Comparison of ENCODE assay signal across 27 cellular contexts in the genomic region with DNA sequence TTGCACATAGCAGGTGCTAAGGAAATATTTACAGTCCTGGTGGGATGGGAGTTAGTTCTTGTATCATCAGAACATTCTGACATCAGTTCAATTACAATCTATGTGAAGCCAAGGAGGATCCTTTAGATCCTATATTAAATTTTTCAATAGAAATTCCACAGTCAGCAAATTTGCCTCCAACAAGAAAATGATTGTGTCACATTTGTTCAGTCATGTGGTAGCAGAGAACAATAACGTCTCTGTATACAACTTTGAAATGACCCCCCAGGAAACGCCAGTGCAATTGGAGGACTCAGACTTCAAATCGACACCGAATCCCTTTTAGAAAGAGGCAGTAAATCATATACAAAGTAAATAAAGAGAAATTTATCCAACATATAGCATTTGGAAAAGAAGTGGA.
DNase-seq lines count a peak whose midpoint lies in the region; ATAC-seq, FAIRE-seq and TF ChIP-seq lines count a peak whose summit lies in the region.
"Had no signal": no experiment of that assay in that cellular context is flagged by ENCODE, and none has a peak within 500 bp of the region (broad histone marks: within the 10 kb centered on the region; RNA-seq: fewer than 3 reads in every experiment).

No MANE protein-coding gene starts in this region.

- no peaks in the 10 kb centered on the region for H3K79me1 ChIP-seq in H1 (ENCODE audit: low read depth, low read length)

- H4K5ac ChIP-seq in H1 (ENCODE audit: insufficient read length, low read depth, low read length), result no peak overlapping the region

- no peak overlapping the region for H3K4ac ChIP-seq in H1 (replicated peaks; ENCODE audit: insufficient read length, low read depth, low read length)

- H2AK5ac ChIP-seq in H1 (ENCODE audit: low read depth, low read length), result no peak overlapping the region

- H3K9me3 Mint-ChIP-seq in MCF 10A (ENCODE audit: unreplicated experiment), result no peaks in the 10 kb centered on the region
- H3K9me3 Mint-ChIP-seq: CD8-positive, alpha-beta memory T cell had no signal

- H3K18ac ChIP-seq in H1 (ENCODE audit: extremely low read depth, low read length), result no peak overlapping the region

- WGBS in mammary epithelial cell (ENCODE audit: low coverage, missing lambda C conversion rate), result 27% methylated on average over 4 of the region's 4 CpGs
- WGBS in H1 (ENCODE audit: extremely low coverage in 1 of 2, insufficient coverage in 1 of 2, insufficient read length in 1 of 2, insufficient replicate concordance in 2 of 2, low coverage in 1 of 2, low lambda C conversion rate in 2 of 2, missing lambda C conversion rate in 1 of 2), 2 experiments, result 93% methylated on average over 4 of the region's 4 CpGs; no CpG with 5 or more reads in 1 of the 2 experiments

- TF ChIP-seq POLR2A in H1 (IDR thresholded peaks at IDR 0.05; ENCODE audit: control extremely low read depth in 1 of 2, low read depth in 2 of 2, low read length in 2 of 2), result no peak

- no peak for ATAC-seq in GM18858 (IDR thresholded peaks at IDR 0.05; ENCODE audit: unreplicated experiment)
- ATAC-seq: Right ventricle myocardium inferior had no signal

- TF ChIP-seq RAD21 in H1 (IDR thresholded peaks at IDR 0.05 in 1 of 2, conservative IDR thresholded peaks at IDR 0.05 in 1 of 2; ENCODE audit: low read depth in 2 of 2, low read length in 2 of 2), result no peak

- H3K4me1 ChIP-seq in mammary epithelial cell (ENCODE audit: insufficient read depth, low read length) (no peaks in the 10 kb centered on the region), H1 (replicated peaks in 1 of 4; ENCODE audit: control insufficient read depth in 3 of 4, insufficient read depth in 4 of 4, low read length in 3 of 4) (no peaks in the 10 kb centered on the region)
- H3K4me1 ChIP-seq: SJSA1 had no signal

- POLR2A ChIA-PET in MCF 10A (lab: Yijun Ruan, JAX), result no interaction called here
- POLR2A ChIA-PET in H1 (lab: Charles Lee; ENCODE audit: partially characterized antibody), result no interaction called here

- no peak overlapping the region for H3K4me2 ChIP-seq in mammary epithelial cell (ENCODE audit: insufficient read depth, low read depth, low read length)
- no peak overlapping the region for H3K4me2 ChIP-seq in H1 (ENCODE audit: insufficient read depth in 1 of 2, low read depth in 2 of 2, low read length in 2 of 2)
- H3K4me2 ChIP-seq: BLaER1 treated with 17β-estradiol and CSF1 and Interleukin-3, amounts not matched to agents 10 nM and 100 nM had no signal

- no peaks in the 10 kb centered on the region for H3K4me1 Mint-ChIP-seq in MCF 10A (ENCODE audit: insufficient read depth, unreplicated experiment)
- H3K4me1 Mint-ChIP-seq: CD8-positive, alpha-beta memory T cell had no signal

- H3K27ac ChIP-seq in mammary epithelial cell (ENCODE audit: insufficient read depth, low read depth, low read length) (no peak overlapping the region), H1 (ENCODE audit: low read depth, low read length) (no peak overlapping the region)
- H3K27ac ChIP-seq: 22Rv1; BLaER1 treated with 17β-estradiol and CSF1 and Interleukin-3, amounts not matched to agents 10 nM and 100 nM; SJSA1 had no signal

- H2AFZ ChIP-seq in mammary epithelial cell (ENCODE audit: low read depth, low read length) (no peak overlapping the region), H1 (ENCODE audit: low read length) (no peak overlapping the region)

- no peak overlapping the region for H4K8ac ChIP-seq in H1 (ENCODE audit: extremely low read depth, insufficient read depth, low read length)

- H3K36me3 ChIP-seq in mammary epithelial cell (ENCODE audit: insufficient read depth, low read length) (no peaks in the 10 kb centered on the region), H1 (ENCODE audit: control insufficient read depth in 2 of 4, insufficient read depth in 4 of 4, low read length in 3 of 4) (no peaks in the 10 kb centered on the region)
- H3K36me3 ChIP-seq: BLaER1 treated with 17β-estradiol and CSF1 and Interleukin-3, amounts not matched to agents 10 nM and 100 nM; SJSA1 had no signal

- H3K4me3 ChIP-seq in mammary epithelial cell (replicated peaks in 1 of 3; ENCODE audit: insufficient read depth in 1 of 3, low read depth in 2 of 3, low read length in 3 of 3), result no peak overlapping the region
- H3K4me3 ChIP-seq in H1 (ENCODE audit: extremely low read depth in 1 of 4, insufficient read depth in 2 of 4, low read depth in 3 of 4, low read length in 4 of 4), result no peak overlapping the region
- H3K4me3 ChIP-seq: BLaER1 treated with 17β-estradiol and CSF1 and Interleukin-3, amounts not matched to agents 10 nM and 100 nM; SJSA1 had no signal

- H3K27ac Mint-ChIP-seq in MCF 10A (ENCODE audit: low read depth, unreplicated experiment), result no peak overlapping the region
- H3K27ac Mint-ChIP-seq: CD8-positive, alpha-beta memory T cell had no signal

- no peaks in the 10 kb centered on the region for H3K9me3 ChIP-seq in mammary epithelial cell (replicated peaks; ENCODE audit: insufficient read depth, low read length)
- H3K9me3 ChIP-seq in H1 (ENCODE audit: insufficient read depth in 2 of 2, low read depth in 1 of 2, low read length in 1 of 2), result no peaks in the 10 kb centered on the region
- H3K9me3 ChIP-seq: BLaER1 treated with 17β-estradiol and CSF1 and Interleukin-3, amounts not matched to agents 10 nM and 100 nM had no signal

- no peak for TF ChIP-seq EP300 in H1 (IDR thresholded peaks at IDR 0.05; ENCODE audit: borderline replicate concordance in 1 of 2, low read depth in 2 of 2, low read length in 2 of 2)

- H4K91ac ChIP-seq in H1 (replicated peaks; ENCODE audit: insufficient read length, low read length), result no peak overlapping the region

- H3K36me3 Mint-ChIP-seq in MCF 10A (ENCODE audit: insufficient read depth, unreplicated experiment), result no peaks in the 10 kb centered on the region
- H3K36me3 Mint-ChIP-seq: CD8-positive, alpha-beta memory T cell had no signal

- H3K14ac ChIP-seq in H1 (ENCODE audit: insufficient read length), result no peak overlapping the region

- intact Hi-C loops in mammary epithelial cell (cut with micrococcal nuclease), result no loop called here
- intact Hi-C loops in MCF 10A (cut with micrococcal nuclease), result no loop called here

- no peak overlapping the region for H3K4me3 Mint-ChIP-seq in MCF 10A (ENCODE audit: unreplicated experiment)
- H3K4me3 Mint-ChIP-seq: CD8-positive, alpha-beta memory T cell had no signal

- no peak for FAIRE-seq in H1 (lab: Jason Lieb, UNC)
- FAIRE-seq: D721Med, H54, RCC 7860 had no signal

- no peaks in the 10 kb centered on the region for H3K23me2 ChIP-seq in H1 (ENCODE audit: low read depth, low read length)

- dilution Hi-C loops in mammary epithelial cell (cut with HindIII; ENCODE audit: low sequenced_read_pairs), result no loop called here

- H3K9ac ChIP-seq in mammary epithelial cell (ENCODE audit: insufficient read depth, low read length) (no peak overlapping the region), H1 (replicated peaks in 1 of 4; ENCODE audit: extremely low read depth in 1 of 4, low read depth in 3 of 4, low read length in 3 of 4) (no peak overlapping the region)
- H3K9ac ChIP-seq: BLaER1 treated with 17β-estradiol and CSF1 and Interleukin-3, amounts not matched to agents 10 nM and 100 nM had no signal

- H2BK15ac ChIP-seq in H1 (ENCODE audit: low read length), result no peak overlapping the region

- no peak for TF ChIP-seq CTCF in mammary epithelial cell (conservative IDR thresholded peaks at IDR 0.05 in 1 of 2, IDR thresholded peaks at IDR 0.05 in 1 of 2; ENCODE audit: extremely low read depth in 1 of 2, insufficient read depth in 1 of 2, low read depth in 1 of 2, low read length in 2 of 2)
- TF ChIP-seq CTCF in MCF 10A (IDR thresholded peaks at IDR 0.05; ENCODE audit: unreplicated experiment), result no peak
- no peak for TF ChIP-seq CTCF in H1 (IDR thresholded peaks at IDR 0.05; ENCODE audit: control extremely low read depth in 1 of 3, insufficient read depth in 1 of 3, low read depth in 1 of 3, low read length in 3 of 3)

- H2BK5ac ChIP-seq in H1 (ENCODE audit: low read depth, low read length), result no peak overlapping the region

- H3K56ac ChIP-seq in H1 (replicated peaks; ENCODE audit: insufficient read length, low read depth, low read length), result no peak overlapping the region

- CTCF ChIA-PET in mammary epithelial cell (lab: Charles Lee; ENCODE audit: low non-redundant PET) (no interaction called here), MCF 10A (lab: Yijun Ruan, JAX) (no interaction called here), H1 (lab: Charles Lee; ENCODE audit: partially characterized antibody) (no interaction called here)

- BruUV-seq in mammary epithelial cell (replicated peaks; lab: Mats Ljungman, UMichigan) (no TSS peak), MCF 10A (replicated peaks; lab: Mats Ljungman, UMichigan) (no TSS peak)

- peak; percentile 13 for DNase-seq in mammary epithelial cell
- DNase-seq in MCF 10A (ENCODE audit: unreplicated experiment), result no peak
- DNase-seq in H1 (ENCODE audit: low read depth in 1 of 2, low spot score in 2 of 2), result no peak
- DNase-seq in midbrain (lab: John Stamatoyannopoulos, UW), result peak; percentile 16
- DNase-seq in NCI-H524 treated with DMSO at 0.1 percent for 48 hours (lab: John Stamatoyannopoulos, UW), result no peak
- no peak for DNase-seq in NCI-H510A (lab: John Stamatoyannopoulos, UW)
- no peak for DNase-seq in COR-L47 (lab: John Stamatoyannopoulos, UW)
- DNase-seq: CD8-positive, alpha-beta memory T cell; DMS53; GDM1; KG1; NCI-H1092 treated with DMSO at 0.1 percent for 48 hours; NCI-H1436 treated with DMSO at 0.1 percent for 48 hours; NCI-H1930; NCI-H2227 treated with DMSO at 0.1 percent for 48 hours; NCI-H510A treated with DMSO at 0.1 percent for 48 hours; NCI-H82; OCI-M1; SW 1271 had no signal

- no peak overlapping the region for H2BK20ac ChIP-seq in H1 (ENCODE audit: low read length)

- H4K20me1 ChIP-seq in mammary epithelial cell (ENCODE audit: insufficient read depth, low read length) (no peaks in the 10 kb centered on the region), H1 (replicated peaks in 1 of 2; ENCODE audit: control insufficient read depth in 1 of 2, insufficient read depth in 2 of 2, low read length in 2 of 2) (no peaks in the 10 kb centered on the region)
- H4K20me1 ChIP-seq: BLaER1 treated with 17β-estradiol and CSF1 and Interleukin-3, amounts not matched to agents 10 nM and 100 nM had no signal

- H2BK12ac ChIP-seq in H1 (ENCODE audit: low read depth, low read length), result no peak overlapping the region

- H3K27me3 ChIP-seq in mammary epithelial cell (ENCODE audit: insufficient read depth, low read length), result no peaks in the 10 kb centered on the region
- no peaks in the 10 kb centered on the region for H3K27me3 ChIP-seq in H1 (replicated peaks in 1 of 4; ENCODE audit: control insufficient read depth in 3 of 4, extremely low read depth in 1 of 4, insufficient read depth in 3 of 4, low read length in 3 of 4)
- H3K27me3 ChIP-seq: BLaER1 treated with 17β-estradiol and CSF1 and Interleukin-3, amounts not matched to agents 10 nM and 100 nM; SJSA1 had no signal

- H3K79me2 ChIP-seq in mammary epithelial cell (ENCODE audit: insufficient read depth, low read length) (no peaks in the 10 kb centered on the region), H1 (ENCODE audit: control insufficient read depth in 1 of 2, insufficient read depth in 2 of 2, low read length in 2 of 2) (no peaks in the 10 kb centered on the region)

- no peak overlapping the region for H3K23ac ChIP-seq in H1 (ENCODE audit: insufficient read length)

- in situ Hi-C loops in mammary epithelial cell (cut with MboI; ENCODE audit: low sequenced_read_pairs in 2 of 2), result no loop called here

- H3K27me3 Mint-ChIP-seq in MCF 10A (ENCODE audit: insufficient read depth, unreplicated experiment), result no peaks in the 10 kb centered on the region
- H3K27me3 Mint-ChIP-seq: CD8-positive, alpha-beta memory T cell had no signal

- no peak overlapping the region for H2BK120ac ChIP-seq in H1 (replicated peaks; ENCODE audit: low read depth, low read length)

Comparison
In these comparisons a context has a peak if more than half of its experiments do, and no peak if none do; other contexts are left out.
1. DNase-seq: peak in mammary epithelial cell (single experiment) and midbrain (single experiment); none in MCF 10A (single experiment), H1 (0 of 2), NCI-H524 treated with DMSO at 0.1 percent for 48 hours (single experiment), NCI-H510A (single experiment) and COR-L47 (single experiment).